Comparison of ENCODE assay signal across 1 cellular context in the genomic region with DNA sequence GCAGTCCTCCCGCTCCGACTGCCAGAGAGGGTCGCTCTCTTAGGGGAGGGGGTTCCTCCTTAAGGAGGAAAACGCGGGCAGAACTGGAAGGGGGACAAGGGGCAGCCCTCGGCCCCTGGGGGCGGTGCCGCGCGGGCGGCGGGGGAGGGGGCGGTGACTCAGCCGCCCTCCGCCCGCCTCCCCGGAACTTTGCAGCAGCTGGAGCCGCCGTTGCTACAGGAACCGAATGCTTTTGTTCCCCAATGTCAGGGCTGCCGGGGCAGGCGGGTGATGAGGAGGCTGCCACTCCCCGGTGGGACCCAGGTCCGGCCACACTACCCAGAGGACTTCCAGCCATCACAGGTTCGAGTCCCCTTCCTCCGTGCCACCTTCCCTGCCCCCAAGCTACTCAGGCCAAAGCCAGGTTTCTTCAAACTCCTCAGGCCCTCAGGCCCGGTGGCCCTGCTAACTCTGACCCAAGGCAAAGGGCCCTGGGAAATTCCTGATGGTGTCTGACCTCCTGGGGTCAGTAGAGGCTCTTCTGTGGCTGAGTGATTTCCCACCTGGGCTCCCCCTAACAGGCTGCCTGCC.
TF ChIP-seq lines count a peak whose summit lies in the region.

No MANE protein-coding gene starts in this region.

TF ChIP-seq in GM12878, 131 proteins besides CTCF, POLR2A, EP300 and RAD21:
- TF ChIP-seq BCL11A (IDR thresholded peaks at IDR 0.05; ENCODE audit: low read depth, low read length) (no peak), STAT1 (conservative IDR thresholded peaks at IDR 0.05) (no peak), IKZF2 (IDR thresholded peaks at IDR 0.05) (no peak), SMC3 (IDR thresholded peaks at IDR 0.05; ENCODE audit: borderline replicate concordance, low read length) (no peak), FOS (IDR thresholded peaks at IDR 0.05; ENCODE audit: borderline replicate concordance, extremely low read depth, insufficient read length) (no peak), TCF12 (IDR thresholded peaks at IDR 0.05; ENCODE audit: low read depth, low read length) (peak; percentile 65; the same call in 1 of the 2 replicates), DPF2 (IDR thresholded peaks at IDR 0.05) (0 out of 2 replicates have a peak, but pooled peaks have one; percentile 30), ZNF207 (IDR thresholded peaks at IDR 0.05; ENCODE audit: borderline replicate concordance) (no peak), SIN3A (IDR thresholded peaks at IDR 0.05; ENCODE audit: low read depth, low read length) (0 out of 2 replicates have a peak, but pooled peaks have one; percentile 46), BMI1 (IDR thresholded peaks at IDR 0.05; ENCODE audit: borderline replicate concordance) (peak; percentile 51; the same call in 1 of the 2 replicates), IKZF1 (conservative IDR thresholded peaks at IDR 0.05) (peak; percentile 22; the same call in 1 of the 2 replicates), CBFB (IDR thresholded peaks at IDR 0.05; ENCODE audit: low read depth) (no peak), SMARCA5 (IDR thresholded peaks at IDR 0.05) (0 out of 2 replicates have a peak, but pooled peaks have one; percentile 13), MEF2B (IDR thresholded peaks at IDR 0.05; ENCODE audit: partially characterized antibody, poor library complexity, severe bottlenecking) (peak; percentile 9), NR2F1 (conservative IDR thresholded peaks at IDR 0.05) (peak; percentile 53; the same call in 1 of the 2 replicates), SUZ12 (IDR thresholded peaks at IDR 0.05; ENCODE audit: unreplicated experiment) (peak; percentile 41), EGR1 (IDR thresholded peaks at IDR 0.05; ENCODE audit: borderline replicate concordance in 1 of 2, low read depth in 2 of 2, low read length in 2 of 2) (peak in 1 of 2 experiments; percentile 75; a peak in 1 of 3 replicates)
- TF ChIP-seq, protein P1, sequence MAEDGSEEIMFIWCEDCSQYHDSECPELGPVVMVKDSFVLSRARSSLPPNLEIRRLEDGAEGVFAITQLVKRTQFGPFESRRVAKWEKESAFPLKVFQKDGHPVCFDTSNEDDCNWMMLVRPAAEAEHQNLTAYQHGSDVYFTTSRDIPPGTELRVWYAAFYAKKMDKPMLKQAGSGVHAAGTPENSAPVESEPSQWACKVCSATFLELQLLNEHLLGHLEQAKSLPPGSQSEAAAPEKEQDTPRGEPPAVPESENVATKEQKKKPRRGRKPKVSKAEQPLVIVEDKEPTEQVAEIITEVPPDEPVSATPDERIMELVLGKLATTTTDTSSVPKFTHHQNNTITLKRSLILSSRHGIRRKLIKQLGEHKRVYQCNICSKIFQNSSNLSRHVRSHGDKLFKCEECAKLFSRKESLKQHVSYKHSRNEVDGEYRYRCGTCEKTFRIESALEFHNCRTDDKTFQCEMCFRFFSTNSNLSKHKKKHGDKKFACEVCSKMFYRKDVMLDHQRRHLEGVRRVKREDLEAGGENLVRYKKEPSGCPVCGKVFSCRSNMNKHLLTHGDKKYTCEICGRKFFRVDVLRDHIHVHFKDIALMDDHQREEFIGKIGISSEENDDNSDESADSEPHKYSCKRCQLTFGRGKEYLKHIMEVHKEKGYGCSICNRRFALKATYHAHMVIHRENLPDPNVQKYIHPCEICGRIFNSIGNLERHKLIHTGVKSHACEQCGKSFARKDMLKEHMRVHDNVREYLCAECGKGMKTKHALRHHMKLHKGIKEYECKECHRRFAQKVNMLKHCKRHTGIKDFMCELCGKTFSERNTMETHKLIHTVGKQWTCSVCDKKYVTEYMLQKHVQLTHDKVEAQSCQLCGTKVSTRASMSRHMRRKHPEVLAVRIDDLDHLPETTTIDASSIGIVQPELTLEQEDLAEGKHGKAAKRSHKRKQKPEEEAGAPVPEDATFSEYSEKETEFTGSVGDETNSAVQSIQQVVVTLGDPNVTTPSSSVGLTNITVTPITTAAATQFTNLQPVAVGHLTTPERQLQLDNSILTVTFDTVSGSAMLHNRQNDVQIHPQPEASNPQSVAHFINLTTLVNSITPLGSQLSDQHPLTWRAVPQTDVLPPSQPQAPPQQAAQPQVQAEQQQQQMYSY (CRISPR knock-in tag; IDR thresholded peaks at IDR 0.05): no peak
- TF ChIP-seq, protein P2, sequence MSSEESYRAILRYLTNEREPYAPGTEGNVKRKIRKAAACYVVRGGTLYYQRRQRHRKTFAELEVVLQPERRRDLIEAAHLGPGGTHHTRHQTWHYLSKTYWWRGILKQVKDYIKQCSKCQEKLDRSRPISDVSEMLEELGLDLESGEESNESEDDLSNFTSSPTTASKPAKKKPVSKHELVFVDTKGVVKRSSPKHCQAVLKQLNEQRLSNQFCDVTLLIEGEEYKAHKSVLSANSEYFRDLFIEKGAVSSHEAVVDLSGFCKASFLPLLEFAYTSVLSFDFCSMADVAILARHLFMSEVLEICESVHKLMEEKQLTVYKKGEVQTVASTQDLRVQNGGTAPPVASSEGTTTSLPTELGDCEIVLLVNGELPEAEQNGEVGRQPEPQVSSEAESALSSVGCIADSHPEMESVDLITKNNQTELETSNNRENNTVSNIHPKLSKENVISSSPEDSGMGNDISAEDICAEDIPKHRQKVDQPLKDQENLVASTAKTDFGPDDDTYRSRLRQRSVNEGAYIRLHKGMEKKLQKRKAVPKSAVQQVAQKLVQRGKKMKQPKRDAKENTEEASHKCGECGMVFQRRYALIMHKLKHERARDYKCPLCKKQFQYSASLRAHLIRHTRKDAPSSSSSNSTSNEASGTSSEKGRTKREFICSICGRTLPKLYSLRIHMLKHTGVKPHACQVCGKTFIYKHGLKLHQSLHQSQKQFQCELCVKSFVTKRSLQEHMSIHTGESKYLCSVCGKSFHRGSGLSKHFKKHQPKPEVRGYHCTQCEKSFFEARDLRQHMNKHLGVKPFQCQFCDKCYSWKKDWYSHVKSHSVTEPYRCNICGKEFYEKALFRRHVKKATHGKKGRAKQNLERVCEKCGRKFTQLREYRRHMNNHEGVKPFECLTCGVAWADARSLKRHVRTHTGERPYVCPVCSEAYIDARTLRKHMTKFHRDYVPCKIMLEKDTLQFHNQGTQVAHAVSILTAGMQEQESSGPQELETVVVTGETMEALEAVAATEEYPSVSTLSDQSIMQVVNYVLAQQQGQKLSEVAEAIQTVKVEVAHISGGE (CRISPR knock-in tag; IDR thresholded peaks at IDR 0.05): no peak
- TF ChIP-seq, protein P3, sequence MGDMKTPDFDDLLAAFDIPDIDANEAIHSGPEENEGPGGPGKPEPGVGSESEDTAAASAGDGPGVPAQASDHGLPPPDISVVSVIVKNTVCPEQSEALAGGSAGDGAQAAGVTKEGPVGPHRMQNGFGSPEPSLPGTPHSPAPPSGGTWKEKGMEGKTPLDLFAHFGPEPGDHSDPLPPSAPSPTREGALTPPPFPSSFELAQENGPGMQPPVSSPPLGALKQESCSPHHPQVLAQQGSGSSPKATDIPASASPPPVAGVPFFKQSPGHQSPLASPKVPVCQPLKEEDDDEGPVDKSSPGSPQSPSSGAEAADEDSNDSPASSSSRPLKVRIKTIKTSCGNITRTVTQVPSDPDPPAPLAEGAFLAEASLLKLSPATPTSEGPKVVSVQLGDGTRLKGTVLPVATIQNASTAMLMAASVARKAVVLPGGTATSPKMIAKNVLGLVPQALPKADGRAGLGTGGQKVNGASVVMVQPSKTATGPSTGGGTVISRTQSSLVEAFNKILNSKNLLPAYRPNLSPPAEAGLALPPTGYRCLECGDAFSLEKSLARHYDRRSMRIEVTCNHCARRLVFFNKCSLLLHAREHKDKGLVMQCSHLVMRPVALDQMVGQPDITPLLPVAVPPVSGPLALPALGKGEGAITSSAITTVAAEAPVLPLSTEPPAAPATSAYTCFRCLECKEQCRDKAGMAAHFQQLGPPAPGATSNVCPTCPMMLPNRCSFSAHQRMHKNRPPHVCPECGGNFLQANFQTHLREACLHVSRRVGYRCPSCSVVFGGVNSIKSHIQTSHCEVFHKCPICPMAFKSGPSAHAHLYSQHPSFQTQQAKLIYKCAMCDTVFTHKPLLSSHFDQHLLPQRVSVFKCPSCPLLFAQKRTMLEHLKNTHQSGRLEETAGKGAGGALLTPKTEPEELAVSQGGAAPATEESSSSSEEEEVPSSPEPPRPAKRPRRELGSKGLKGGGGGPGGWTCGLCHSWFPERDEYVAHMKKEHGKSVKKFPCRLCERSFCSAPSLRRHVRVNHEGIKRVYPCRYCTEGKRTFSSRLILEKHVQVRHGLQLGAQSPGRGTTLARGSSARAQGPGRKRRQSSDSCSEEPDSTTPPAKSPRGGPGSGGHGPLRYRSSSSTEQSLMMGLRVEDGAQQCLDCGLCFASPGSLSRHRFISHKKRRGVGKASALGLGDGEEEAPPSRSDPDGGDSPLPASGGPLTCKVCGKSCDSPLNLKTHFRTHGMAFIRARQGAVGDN (IDR thresholded peaks at IDR 0.05): no peak
- TF ChIP-seq, protein P4, sequence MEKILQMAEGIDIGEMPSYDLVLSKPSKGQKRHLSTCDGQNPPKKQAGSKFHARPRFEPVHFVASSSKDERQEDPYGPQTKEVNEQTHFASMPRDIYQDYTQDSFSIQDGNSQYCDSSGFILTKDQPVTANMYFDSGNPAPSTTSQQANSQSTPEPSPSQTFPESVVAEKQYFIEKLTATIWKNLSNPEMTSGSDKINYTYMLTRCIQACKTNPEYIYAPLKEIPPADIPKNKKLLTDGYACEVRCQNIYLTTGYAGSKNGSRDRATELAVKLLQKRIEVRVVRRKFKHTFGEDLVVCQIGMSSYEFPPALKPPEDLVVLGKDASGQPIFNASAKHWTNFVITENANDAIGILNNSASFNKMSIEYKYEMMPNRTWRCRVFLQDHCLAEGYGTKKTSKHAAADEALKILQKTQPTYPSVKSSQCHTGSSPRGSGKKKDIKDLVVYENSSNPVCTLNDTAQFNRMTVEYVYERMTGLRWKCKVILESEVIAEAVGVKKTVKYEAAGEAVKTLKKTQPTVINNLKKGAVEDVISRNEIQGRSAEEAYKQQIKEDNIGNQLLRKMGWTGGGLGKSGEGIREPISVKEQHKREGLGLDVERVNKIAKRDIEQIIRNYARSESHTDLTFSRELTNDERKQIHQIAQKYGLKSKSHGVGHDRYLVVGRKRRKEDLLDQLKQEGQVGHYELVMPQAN (conservative IDR thresholded peaks at IDR 0.05): 0 out of 2 replicates have a peak, but pooled peaks have one; percentile 39
